17 cellular contexts compared by ENCODE assay signal in genomic region chr6:32083812-32084768, GRCh38. TPM values are rescaled to one million over a fixed set of nuclear protein-coding genes. Genes with fewer than 3 reads are reported as not detected.
"Had no signal": no experiment of that assay in that cellular context is flagged by ENCODE, and none has a peak within 500 bp of the region (broad histone marks: within the 10 kb centered on the region; RNA-seq: fewer than 3 reads in every experiment).

No MANE protein-coding gene starts in this region.

- H3K27me3 ChIP-seq: right atrium auricular region had no signal

- ATAC-seq: activated CD4-positive, CD25-positive, alpha-beta regulatory T cell treated with anti-CD3 and anti-CD28 coated beads, Interleukin-2, amount 50 U/mL, for 24 hours; left lobe of liver had no signal

- H3K27ac Mint-ChIP-seq: activated naive CD4-positive, alpha-beta T cell treated with anti-CD3 and anti-CD28 coated beads, Interleukin-2, amount 50 U/mL, for 24 hours; endodermal cell; memory B cell; T-helper 2 cell treated with Interferon-gamma antibody and Interleukin-4, amounts not matched to agents 5 μg/mL and 100 μg/mL, for 36 hours had no signal

- H3K36me3 Mint-ChIP-seq: activated naive CD4-positive, alpha-beta T cell treated with anti-CD3 and anti-CD28 coated beads, Interleukin-2, amount 50 U/mL, for 24 hours; memory B cell had no signal

- H3K36me3 ChIP-seq: brain microvascular endothelial cell had no signal

- H3K9me3 Mint-ChIP-seq: activated naive CD4-positive, alpha-beta T cell treated with anti-CD3 and anti-CD28 coated beads, Interleukin-2, amount 50 U/mL, for 24 hours; endodermal cell; memory B cell; T-helper 2 cell treated with Interferon-gamma antibody and Interleukin-4, amounts not matched to agents 5 μg/mL and 100 μg/mL, for 36 hours had no signal

- H3K4me3 Mint-ChIP-seq: activated naive CD4-positive, alpha-beta T cell treated with anti-CD3 and anti-CD28 coated beads, Interleukin-2, amount 50 U/mL, for 24 hours; endodermal cell; memory B cell; T-helper 2 cell treated with Interferon-gamma antibody and Interleukin-4, amounts not matched to agents 5 μg/mL and 100 μg/mL, for 36 hours had no signal

- H3K9me3 ChIP-seq: heart left ventricle, right atrium auricular region had no signal

- H3K27ac ChIP-seq: brain microvascular endothelial cell had no signal

- H3K4me3 ChIP-seq: heart left ventricle, right atrium auricular region had no signal

- DNase-seq: activated CD4-positive, alpha-beta T cell treated with anti-CD3 and anti-CD28 coated beads, Interleukin-2, amount 50 U/mL, for 4 hours; activated T-cell treated with anti-CD3 and anti-CD28 coated beads, Interleukin-2, amount 50 U/mL, for 1 hour; amniotic stem cell; brain microvascular endothelial cell; endodermal cell; foreskin melanocyte; stimulated activated CD4-positive, alpha-beta T cell treated with anti-CD3 and anti-CD28 coated beads, Interleukin-12 subunit alpha, Interleukin-12 subunit beta, amount 100 ng/mL, for 4 hours; stimulated activated naive CD4-positive, alpha-beta T cell; SW 1271 had no signal

RNA-seq across cellular contexts. Expression of gene CYP21A2, which starts 45.9 kb away (rescaled TPM):
- total RNA-seq: dermis microvascular lymphatic vessel endothelial cell had no signal
